1 cellular context compared by ENCODE assay signal in genomic region chr4:151356510-151356909, GRCh38.
TF ChIP-seq lines count a peak whose summit lies in the region.

No MANE protein-coding gene starts in this region.

TF ChIP-seq in HepG2, 621 proteins besides CTCF, POLR2A, EP300 and RAD21:
- peak; percentile 62 for TF ChIP-seq FOSL2 (CRISPR knock-in tag; IDR thresholded peaks at IDR 0.05)
- TF ChIP-seq ZNF503 (CRISPR knock-in tag; IDR thresholded peaks at IDR 0.05), result no peak
